23 cellular contexts compared by ENCODE assay signal in the genomic region with DNA sequence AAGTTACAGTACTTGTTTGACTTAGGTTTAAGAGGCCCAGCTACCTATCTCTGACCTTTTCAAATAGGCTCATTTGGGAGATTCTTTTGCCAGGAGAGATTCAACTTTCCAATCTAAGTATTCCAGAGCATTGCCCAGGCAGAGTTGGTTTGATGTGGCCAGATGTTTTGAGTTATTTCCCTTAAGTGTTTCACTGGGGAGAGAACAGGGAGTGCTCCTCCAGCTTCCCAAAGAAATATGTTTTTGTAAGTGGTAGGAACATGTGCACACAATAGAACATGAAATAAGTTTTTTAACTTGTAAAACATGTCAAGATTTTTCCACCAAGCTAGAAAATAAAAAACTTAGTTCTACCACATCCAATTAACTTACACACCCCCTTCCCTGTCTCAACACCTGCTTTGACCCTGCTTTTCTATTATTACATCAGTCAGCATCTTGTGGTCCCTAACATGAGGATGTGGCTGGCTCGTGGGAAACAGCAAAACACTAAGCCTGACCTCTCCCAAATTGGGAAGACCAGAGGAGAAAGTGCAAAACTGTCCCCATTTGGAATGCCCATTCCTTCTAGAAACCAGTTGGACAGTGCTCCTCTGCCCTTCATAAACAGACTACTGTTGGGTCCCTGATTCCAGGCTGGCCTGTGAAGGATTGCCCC.
"Had no signal": no experiment of that assay in that cellular context is flagged by ENCODE, and none has a peak within 500 bp of the region (broad histone marks: within the 10 kb centered on the region; RNA-seq: fewer than 3 reads in every experiment).

No MANE protein-coding gene starts in this region.

- H2AFZ ChIP-seq: PC-9 had no signal

- DNase-seq: activated CD4-positive, alpha-beta T cell treated with anti-CD3 and anti-CD28 coated beads for 36 hours; activated CD4-positive, CD25-positive, alpha-beta regulatory T cell; activated CD8-positive, alpha-beta memory T cell treated with anti-CD3 and anti-CD28 coated beads, Interleukin-2, amount 50 U/mL, for 4 hours; activated CD8-positive, alpha-beta T cell treated with anti-CD3 and anti-CD28 coated beads for 36 hours; activated gamma-delta T cell treated with Interleukin-2 at 50 U/mL for 16 hours; activated naive CD4-positive, alpha-beta T cell treated with anti-CD3 and anti-CD28 coated beads, Interleukin-2, amount 10 ng/mL, durations not matched to agents 7 days and 5 days; activated naive CD8-positive, alpha-beta T cell treated with anti-CD3 and anti-CD28 coated beads for 36 hours; activated T-cell treated with anti-CD3 and anti-CD28 coated beads, Interleukin-2, amount 50 U/mL, for 72 hours; adrenal gland; anterior cingulate cortex; Karpas-422; NCI-H1048; NCI-H146; NCI-H187 treated with DMSO at 0.1 percent for 48 hours; NCI-H2081 treated with DMSO at 0.1 percent for 48 hours; NCI-H446; NCI-H524; PC-9; SHP77 treated with DMSO at 0.1 percent for 48 hours; T-helper 2 cell had no signal

- ATAC-seq: activated CD4-positive, alpha-beta T cell treated with anti-CD3 and anti-CD28 coated beads for 36 hours; activated CD8-positive, alpha-beta T cell treated with anti-CD3 and anti-CD28 coated beads for 36 hours; activated T-cell treated with anti-CD3 and anti-CD28 coated beads, Interleukin-2, amount 50 U/mL, for 72 hours; K562 had no signal

- H3K9me3 Mint-ChIP-seq: activated CD8-positive, alpha-beta T cell treated with anti-CD3 and anti-CD28 coated beads for 36 hours; activated naive CD4-positive, alpha-beta T cell treated with anti-CD3 and anti-CD28 coated beads, Interleukin-2, amount 10 ng/mL, durations not matched to agents 7 days and 5 days; activated naive CD8-positive, alpha-beta T cell treated with anti-CD3 and anti-CD28 coated beads for 36 hours; activated T-cell treated with anti-CD3 and anti-CD28 coated beads, Interleukin-2, amount 50 U/mL, for 72 hours; activated T-helper 2 cell treated with anti-CD3 and anti-CD28 coated beads, Interferon-gamma antibody, Interleukin-2, Interleukin-4, amounts not matched to agents 10 μg/mL and 5 μg/mL and 100 μg/mL, durations not matched to agents 14 hours and 24 hours and 36 hours had no signal

- H3K4me2 ChIP-seq: PC-9 had no signal

- H3K4me3 ChIP-seq: adrenal gland, K562, PC-9 had no signal

- H3K27me3 ChIP-seq: adrenal gland had no signal

- H3K4me3 Mint-ChIP-seq: activated CD4-positive, alpha-beta T cell treated with anti-CD3 and anti-CD28 coated beads for 36 hours; activated CD8-positive, alpha-beta T cell treated with anti-CD3 and anti-CD28 coated beads for 36 hours; activated naive CD4-positive, alpha-beta T cell treated with anti-CD3 and anti-CD28 coated beads, Interleukin-2, amount 10 ng/mL, durations not matched to agents 7 days and 5 days; activated naive CD8-positive, alpha-beta T cell treated with anti-CD3 and anti-CD28 coated beads for 36 hours; activated T-cell treated with anti-CD3 and anti-CD28 coated beads, Interleukin-2, amount 50 U/mL, for 72 hours had no signal

- H3K9me3 ChIP-seq: adrenal gland had no signal

- H3K4me1 Mint-ChIP-seq: activated CD4-positive, alpha-beta T cell treated with anti-CD3 and anti-CD28 coated beads for 36 hours; activated naive CD4-positive, alpha-beta T cell treated with anti-CD3 and anti-CD28 coated beads, Interleukin-2, amount 10 ng/mL, durations not matched to agents 7 days and 5 days; activated naive CD8-positive, alpha-beta T cell treated with anti-CD3 and anti-CD28 coated beads for 36 hours had no signal

- H3K27ac ChIP-seq: adrenal gland, PC-9, VCaP had no signal

- H3K27ac Mint-ChIP-seq: activated CD4-positive, alpha-beta T cell treated with anti-CD3 and anti-CD28 coated beads for 36 hours; activated CD8-positive, alpha-beta T cell treated with anti-CD3 and anti-CD28 coated beads for 36 hours; activated naive CD4-positive, alpha-beta T cell treated with anti-CD3 and anti-CD28 coated beads, Interleukin-2, amount 10 ng/mL, durations not matched to agents 7 days and 5 days; activated naive CD8-positive, alpha-beta T cell treated with anti-CD3 and anti-CD28 coated beads for 36 hours; activated T-cell treated with anti-CD3 and anti-CD28 coated beads, Interleukin-2, amount 50 U/mL, for 72 hours; activated T-helper 2 cell treated with anti-CD3 and anti-CD28 coated beads, Interferon-gamma antibody, Interleukin-2, Interleukin-4, amounts not matched to agents 10 μg/mL and 5 μg/mL and 100 μg/mL, durations not matched to agents 14 hours and 24 hours and 36 hours had no signal

- H3K36me3 Mint-ChIP-seq: activated naive CD4-positive, alpha-beta T cell treated with anti-CD3 and anti-CD28 coated beads, Interleukin-2, amount 10 ng/mL, durations not matched to agents 7 days and 5 days; activated naive CD8-positive, alpha-beta T cell treated with anti-CD3 and anti-CD28 coated beads for 36 hours had no signal

- H3K4me1 ChIP-seq: adrenal gland had no signal
